In the genomic region with DNA sequence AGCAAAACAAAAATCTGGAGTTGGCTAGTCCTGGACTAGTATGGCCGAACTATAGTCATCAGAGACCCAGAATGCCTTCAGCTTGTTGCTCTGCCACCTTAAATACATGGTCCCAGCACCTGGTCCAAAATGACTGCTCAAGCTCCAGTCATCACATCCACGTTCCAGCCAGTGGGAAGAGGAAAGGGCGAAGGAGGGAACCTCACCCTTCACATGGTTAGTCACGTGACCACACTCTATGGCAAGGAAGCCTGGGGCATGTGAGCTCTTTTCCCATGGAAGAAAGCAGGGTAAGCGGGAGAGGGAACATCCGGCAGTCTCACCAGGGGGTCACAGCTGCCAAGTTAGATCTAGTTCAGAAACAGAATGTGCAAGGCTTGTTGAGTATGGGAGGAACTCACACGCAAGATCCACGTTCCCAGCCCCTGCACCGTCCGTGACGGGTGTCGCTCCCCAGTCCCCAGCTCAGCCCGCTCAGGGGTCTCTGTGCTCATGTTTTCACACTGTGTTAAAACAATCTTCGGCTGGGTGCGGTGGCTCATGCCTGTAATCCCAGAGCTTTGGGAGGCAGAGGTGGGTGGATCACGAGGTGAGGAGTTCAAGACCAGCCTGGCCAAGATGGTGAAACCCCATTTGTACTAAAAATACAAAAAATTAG, we compare ENCODE assay signal across 11 cellular contexts. TPM values are rescaled to one million over a fixed set of nuclear protein-coding genes. Genes with fewer than 3 reads are reported as not detected.
A peak's percentile ranks its signal among the peaks of the same experiment; 100 is the strongest.
DNase-seq lines count a peak whose midpoint lies in the region; ATAC-seq and TF ChIP-seq lines count a peak whose summit lies in the region.
"Had no signal": no experiment of that assay in that cellular context is flagged by ENCODE, and none has a peak within 500 bp of the region (broad histone marks: within the 10 kb centered on the region; RNA-seq: fewer than 3 reads in every experiment).

No MANE protein-coding gene starts in this region.

- H3K27ac ChIP-seq in brain microvascular endothelial cell: no peak overlapping the region

- no peak for ATAC-seq in GM21786 (IDR thresholded peaks at IDR 0.05; ENCODE audit: unreplicated experiment)
- no peak for ATAC-seq in GM21423 (IDR thresholded peaks at IDR 0.05; ENCODE audit: unreplicated experiment)
- no peak for ATAC-seq in activated T-cell treated with anti-CD3 and anti-CD28 coated beads, Interleukin-2, amount 50 U/mL, for 72 hours (replicated peaks in 1 of 2)
- ATAC-seq: stimulated activated effector memory CD8-positive, alpha-beta T cell treated with anti-CD3 and anti-CD28 coated beads, Interleukin-12 subunit alpha, Interleukin-12 subunit beta, amount 100 ng/mL, for 72 hours had no signal

- in situ Hi-C loops in brain microvascular endothelial cell (cut with HindIII; ENCODE audit: low pct_ligation_motif_present, low sequenced_read_pairs): no loop called here

- peaks cover 14% of the 10 kb centered on the region for H3K4me1 Mint-ChIP-seq in activated T-cell treated with anti-CD3 and anti-CD28 coated beads, Interleukin-2, amount 50 U/mL, for 72 hours (ENCODE audit: low read depth)

- H3K36me3 ChIP-seq in brain microvascular endothelial cell (replicated peaks): no peaks in the 10 kb centered on the region

- H3K27ac Mint-ChIP-seq in activated T-cell treated with anti-CD3 and anti-CD28 coated beads, Interleukin-2, amount 50 U/mL, for 72 hours: no peak overlapping the region
- H3K27ac Mint-ChIP-seq: stimulated activated effector memory CD8-positive, alpha-beta T cell treated with anti-CD3 and anti-CD28 coated beads, Interleukin-12 subunit alpha, Interleukin-12 subunit beta, amount 100 ng/mL, for 72 hours; T-helper 2 cell treated with Interferon-gamma antibody and Interleukin-4, amounts not matched to agents 5 μg/mL and 100 μg/mL, for 36 hours had no signal

- H3K4me3 Mint-ChIP-seq in activated T-cell treated with anti-CD3 and anti-CD28 coated beads, Interleukin-2, amount 50 U/mL, for 72 hours: no peak overlapping the region
- H3K4me3 Mint-ChIP-seq: stimulated activated effector memory CD8-positive, alpha-beta T cell treated with anti-CD3 and anti-CD28 coated beads, Interleukin-12 subunit alpha, Interleukin-12 subunit beta, amount 100 ng/mL, for 72 hours; T-helper 2 cell treated with Interferon-gamma antibody and Interleukin-4, amounts not matched to agents 5 μg/mL and 100 μg/mL, for 36 hours had no signal

- peak; percentile 83 for DNase-seq in DMS153 (lab: John Stamatoyannopoulos, UW)
- DNase-seq in M059J (ENCODE audit: low read depth): peak; percentile 53
- peak; percentile 57 for DNase-seq in brain microvascular endothelial cell
- DNase-seq in myocyte (ENCODE audit: low read depth): peak; percentile 64
- DNase-seq in activated T-cell treated with anti-CD3 and anti-CD28 coated beads, Interleukin-2, amount 50 U/mL, for 72 hours: no peak
- DNase-seq: NCI-H226 had no signal

- TF ChIP-seq CTCF in brain microvascular endothelial cell (IDR thresholded peaks at IDR 0.05; ENCODE audit: low read depth, low read length, missing control alignments): no peak

- H3K27me3 ChIP-seq in brain microvascular endothelial cell (replicated peaks): no peaks in the 10 kb centered on the region

- no peaks in the 10 kb centered on the region for H3K36me3 Mint-ChIP-seq in activated T-cell treated with anti-CD3 and anti-CD28 coated beads, Interleukin-2, amount 50 U/mL, for 72 hours (ENCODE audit: insufficient read depth in 2 of 2)
- H3K36me3 Mint-ChIP-seq: stimulated activated effector memory CD8-positive, alpha-beta T cell treated with anti-CD3 and anti-CD28 coated beads, Interleukin-12 subunit alpha, Interleukin-12 subunit beta, amount 100 ng/mL, for 72 hours had no signal

- H3K27me3 Mint-ChIP-seq in activated T-cell treated with anti-CD3 and anti-CD28 coated beads, Interleukin-2, amount 50 U/mL, for 72 hours (ENCODE audit: low read depth): no peaks in the 10 kb centered on the region

- H3K4me3 ChIP-seq in brain microvascular endothelial cell (ENCODE audit: low read depth, low read length): no peak overlapping the region

- H3K9me3 Mint-ChIP-seq in activated T-cell treated with anti-CD3 and anti-CD28 coated beads, Interleukin-2, amount 50 U/mL, for 72 hours: no peaks in the 10 kb centered on the region
- H3K9me3 Mint-ChIP-seq: stimulated activated effector memory CD8-positive, alpha-beta T cell treated with anti-CD3 and anti-CD28 coated beads, Interleukin-12 subunit alpha, Interleukin-12 subunit beta, amount 100 ng/mL, for 72 hours; T-helper 2 cell treated with Interferon-gamma antibody and Interleukin-4, amounts not matched to agents 5 μg/mL and 100 μg/mL, for 36 hours had no signal

RNA-seq across cellular contexts. Expression of gene ANO9, which starts 1.9 kb away (rescaled TPM):
- total RNA-seq in M059J (2014; rRNA removed; shearing (Covaris generic)): 0.20 TPM in 1 of 2 replicates, not detected in the other
- 0.42 and 0.94 TPM in 2 replicates for total RNA-seq in myocyte
- not detected for polyA plus RNA-seq in myocyte (2012)
- total RNA-seq in activated T-cell treated with anti-CD3 and anti-CD28 coated beads, Interleukin-2, amount 50 U/mL, for 72 hours: 10 to 100 TPM; 34.3 to 56.5 TPM
- total RNA-seq: skeletal muscle tissue had no signal

RNA-seq across cellular contexts. Expression of gene PTDSS2, which starts 6.4 kb away (rescaled TPM):
- 27.5 and 35.5 TPM in 2 replicates for total RNA-seq in M059J (2014; rRNA removed; shearing (Covaris generic))
- 78.1 and 110 TPM in 2 replicates for total RNA-seq in myocyte
- polyA plus RNA-seq in myocyte (2012): 46.3 TPM
- total RNA-seq in activated T-cell treated with anti-CD3 and anti-CD28 coated beads, Interleukin-2, amount 50 U/mL, for 72 hours: 10 to 100 TPM; 20.6 to 22.5 TPM

RNA-seq across cellular contexts. Expression of gene SIGIRR, which starts 28.9 kb away (rescaled TPM):
- 2.5 and 3.4 TPM in 2 replicates for total RNA-seq in M059J (2014; rRNA removed; shearing (Covaris generic))
- 1.5 and 1.7 TPM in 2 replicates for total RNA-seq in myocyte
- 2.1 TPM for polyA plus RNA-seq in myocyte (2012)
- 10 to 100 TPM; 59.3 to 68.4 TPM for total RNA-seq in activated T-cell treated with anti-CD3 and anti-CD28 coated beads, Interleukin-2, amount 50 U/mL, for 72 hours

RNA-seq across cellular contexts. Expression of gene PKP3, which starts 49.7 kb away (rescaled TPM):
- total RNA-seq in M059J (2014; rRNA removed; shearing (Covaris generic)): 7.9 and 10.6 TPM in 2 replicates
- 1.4 and 8.9 TPM in 2 replicates for total RNA-seq in myocyte
- polyA plus RNA-seq in myocyte (2012): 1.2 TPM
- total RNA-seq in activated T-cell treated with anti-CD3 and anti-CD28 coated beads, Interleukin-2, amount 50 U/mL, for 72 hours: 1 to 10 TPM in 1 of 2 donors, under 1 TPM in 1; 0.16 to 1.2 TPM

Comparison
In these comparisons a context has a peak if more than half of its experiments do, and no peak if none do; other contexts are left out.
1. DNase-seq: peak in DMS153 (single experiment), M059J (single experiment), brain microvascular endothelial cell (single experiment) and myocyte (single experiment); none in activated T-cell treated with anti-CD3 and anti-CD28 coated beads, Interleukin-2, amount 50 U/mL, for 72 hours (0 of 2).
2. RNA of gene ANO9, which starts 1.9 kb away (total RNA-seq): 34.3 to 56.5 TPM in activated T-cell treated with anti-CD3 and anti-CD28 coated beads, Interleukin-2, amount 50 U/mL, for 72 hours; 0.42 to 0.94 TPM in myocyte and 0.20 TPM in M059J; every median in the first group is over 10 times any median in the second.
3. RNA of gene SIGIRR, which starts 28.9 kb away (total RNA-seq): 59.3 to 68.4 TPM in activated T-cell treated with anti-CD3 and anti-CD28 coated beads, Interleukin-2, amount 50 U/mL, for 72 hours; 2.5 to 3.4 TPM in M059J and 1.5 to 1.7 TPM in myocyte; every median in the first group is over 10 times any median in the second.